Comparison of ENCODE assay signal across 26 cellular contexts in the genomic region with DNA sequence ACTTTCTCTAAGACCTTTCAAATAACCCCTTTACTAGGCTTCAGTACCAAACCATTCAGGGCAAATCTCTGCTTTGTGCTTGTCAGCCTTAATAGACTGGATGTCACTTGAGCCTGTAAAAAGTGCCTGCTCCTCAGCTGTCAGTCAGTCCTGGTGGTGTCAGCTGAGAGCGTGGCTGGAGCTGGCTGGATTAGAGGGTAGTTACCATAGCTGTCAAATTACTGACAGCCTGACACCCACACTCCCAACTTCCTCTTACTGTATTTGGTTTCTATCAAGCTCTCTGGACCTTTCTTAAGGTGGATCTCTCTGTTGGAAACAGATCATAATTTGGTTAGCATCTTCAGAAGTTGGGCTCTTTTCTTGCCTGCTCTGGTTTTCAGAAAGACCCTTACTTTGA.
DNase-seq lines count a peak whose midpoint lies in the region; ATAC-seq and TF ChIP-seq lines count a peak whose summit lies in the region.
"Had no signal": no experiment of that assay in that cellular context is flagged by ENCODE, and none has a peak within 500 bp of the region (broad histone marks: within the 10 kb centered on the region; RNA-seq: fewer than 3 reads in every experiment).

No MANE protein-coding gene starts in this region.

- no peaks in the 10 kb centered on the region for H3K4me1 ChIP-seq in left lung
- H3K4me1 ChIP-seq: thyroid gland had no signal

- no peaks in the 10 kb centered on the region for H3K27me3 ChIP-seq in left lung
- H3K27me3 ChIP-seq: MG63, ovary, thyroid gland had no signal

- peak; percentile 56 to 69 for DNase-seq in AML-193 (lab: John Stamatoyannopoulos, UW)
- peak; percentile 82 for DNase-seq in MV-4-11 (lab: John Stamatoyannopoulos, UW)
- DNase-seq in SIG-M5 treated with dmso at 0.1 percent for 504 hours (lab: John Stamatoyannopoulos, UW; ENCODE audit: unreplicated experiment) = peak; percentile 84
- DNase-seq in left lung = peak in 1 of 2 donors; percentile 47
- DNase-seq in dermis blood vessel endothelial cell = no peak
- DNase-seq in sciatic nerve (ENCODE audit: low spot score) = no peak
- DNase-seq in omental fat pad (ENCODE audit: low spot score) = no peak
- DNase-seq: ACHN; activated CD4-positive, alpha-beta memory T cell treated with anti-CD3 and anti-CD28 coated beads for 36 hours; activated naive CD4-positive, alpha-beta T cell; amniotic stem cell; C1 segment of cervical spinal cord; dorsolateral prefrontal cortex; GDM1; hippocampal formation; MG63; NCI-H1694 treated with DMSO at 0.1 percent for 48 hours; NCI-H446; ovary; PC-3; SHP77 treated with DMSO at 0.1 percent for 48 hours; stimulated activated naive CD8-positive, alpha-beta T cell treated with anti-CD3 and anti-CD28 coated beads, Interleukin-15, Interleukin-2, amounts not matched to agents 100 U/mL and 50 U/mL, for 24 hours; thyroid gland had no signal

- TF ChIP-seq CTCF in left lung (IDR thresholded peaks at IDR 0.05) (no peak), omental fat pad (IDR thresholded peaks at IDR 0.05) (no peak)

- H3K27ac ChIP-seq in left lung = no peak overlapping the region
- H3K27ac ChIP-seq: dorsolateral prefrontal cortex, ovary, thyroid gland had no signal

- intact Hi-C loops in left lung (cut with DNase I) (no loop called here), sciatic nerve (cut with DNase I) (no loop called here)

- H3K9me3 ChIP-seq in left lung = no peaks in the 10 kb centered on the region
- H3K9me3 ChIP-seq: MG63, ovary, thyroid gland had no signal

- ATAC-seq in left lung = peak; percentile 61
- ATAC-seq in sciatic nerve = no peak
- no peak for ATAC-seq in omental fat pad (ENCODE audit: low FRiP score)
- ATAC-seq in GM19455 (IDR thresholded peaks at IDR 0.05; ENCODE audit: unreplicated experiment) = no peak
- ATAC-seq: PC-3; stimulated activated naive CD8-positive, alpha-beta T cell treated with anti-CD3 and anti-CD28 coated beads, Interleukin-15, Interleukin-2, amounts not matched to agents 100 U/mL and 50 U/mL, for 24 hours; WTC11 had no signal

- H3K36me3 ChIP-seq in left lung = no peaks in the 10 kb centered on the region
- H3K36me3 ChIP-seq: MG63, ovary, thyroid gland had no signal

- H3K4me3 ChIP-seq in left lung = no peak overlapping the region
- H3K4me3 ChIP-seq: dorsolateral prefrontal cortex, lung, MG63, ovary, thyroid gland had no signal

Comparison
In these comparisons a context has a peak if more than half of its experiments do, and no peak if none do; other contexts are left out.
1. DNase-seq: peak in AML-193 (2 of 2), MV-4-11 (single experiment) and SIG-M5 treated with dmso at 0.1 percent for 504 hours (single experiment); none in dermis blood vessel endothelial cell (single experiment), sciatic nerve (single experiment) and omental fat pad (single experiment).